ENCODE assay signal across 10 cellular contexts in the genomic region with DNA sequence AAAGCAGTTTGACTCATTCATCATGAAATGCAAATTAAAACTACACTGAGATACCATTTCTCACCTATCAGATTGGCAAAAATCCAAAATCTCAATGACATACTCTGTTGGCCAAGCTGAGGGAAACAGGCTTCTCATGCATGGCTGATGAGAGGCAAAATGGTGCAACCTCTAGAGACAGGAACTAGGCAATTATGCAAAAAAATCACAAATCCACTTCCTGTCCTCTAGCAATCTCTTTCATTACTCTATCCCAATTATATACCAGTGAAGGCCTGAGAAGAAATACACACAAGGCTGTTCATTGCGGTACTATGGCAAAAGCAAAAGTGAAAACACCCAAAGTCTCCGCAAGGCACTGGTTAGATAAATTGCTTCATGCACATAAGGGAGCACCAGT. TPM values are rescaled to one million over a fixed set of nuclear protein-coding genes. Genes with fewer than 3 reads are reported as not detected.
DNase-seq lines count a peak whose midpoint lies in the region; ATAC-seq, FAIRE-seq and TF ChIP-seq lines count a peak whose summit lies in the region.
"Had no signal": no experiment of that assay in that cellular context is flagged by ENCODE, and none has a peak within 500 bp of the region (broad histone marks: within the 10 kb centered on the region; RNA-seq: fewer than 3 reads in every experiment).

No MANE protein-coding gene starts in this region.

- H3K27me3 ChIP-seq in BLaER1 treated with 17β-estradiol and CSF1 and Interleukin-3, amounts not matched to agents 10 nM and 100 nM: no peaks in the 10 kb centered on the region
- H3K27me3 ChIP-seq in uterus: no peaks in the 10 kb centered on the region

- H3K27ac ChIP-seq in BLaER1 treated with 17β-estradiol and CSF1 and Interleukin-3, amounts not matched to agents 10 nM and 100 nM: peak overlapping the region in 6 of 11 experiments; percentile 34 to 69 (median 58); a peak in 9 of 22 replicates
- no peak overlapping the region for H3K27ac ChIP-seq in uterus

- peaks cover 0 to 18% (median 3%) of the 10 kb centered on the region in 11 experiments; a peak in 10 of 22 replicates for H3K36me3 ChIP-seq in BLaER1 treated with 17β-estradiol and CSF1 and Interleukin-3, amounts not matched to agents 10 nM and 100 nM
- no peaks in the 10 kb centered on the region for H3K36me3 ChIP-seq in uterus

- intact Hi-C loops in uterus (cut with DNase I; ENCODE audit: low total_unique reads): no loop called here

- ATAC-seq in HG03025 (IDR thresholded peaks at IDR 0.05; ENCODE audit: low FRiP score, unreplicated experiment): peak; percentile 80
- ATAC-seq: PC-3 had no signal

- no peaks in the 10 kb centered on the region for H4K20me1 ChIP-seq in BLaER1 treated with 17β-estradiol and CSF1 and Interleukin-3, amounts not matched to agents 10 nM and 100 nM

- peaks cover 16 to 61% (median 46%) of the 10 kb centered on the region in 10 experiments for H3K4me1 ChIP-seq in BLaER1 treated with 17β-estradiol and CSF1 and Interleukin-3, amounts not matched to agents 10 nM and 100 nM
- no peaks in the 10 kb centered on the region for H3K4me1 ChIP-seq in uterus

- DNase-seq in GM19239 (ENCODE audit: insufficient read length, low spot score) (no peak), NCI-H2107 treated with DMSO at 0.1 percent for 48 hours (lab: John Stamatoyannopoulos, UW; ENCODE audit: unreplicated experiment) (peak; percentile 41), islet precursor cell (no peak), nucleus accumbens (lab: John Stamatoyannopoulos, UW) (no peak), uterus (no peak)
- DNase-seq in stimulated activated CD4-positive, alpha-beta T cell treated with anti-CD3 and anti-CD28 coated beads, Interleukin-2, amount 100 ng/mL, for 48 hours: no peak
- DNase-seq: PC-3; stimulated activated CD4-positive, alpha-beta T cell treated with anti-CD3 and anti-CD28 coated beads, Interleukin-4, amount 100 ng/mL, for 24 hours had no signal

- FAIRE-seq in GM19239 (lab: Jason Lieb, UNC): peak; percentile 59

- H3K9me3 ChIP-seq in BLaER1 treated with 17β-estradiol and CSF1 and Interleukin-3, amounts not matched to agents 10 nM and 100 nM (replicated peaks in 1 of 11): no peaks in the 10 kb centered on the region
- no peaks in the 10 kb centered on the region for H3K9me3 ChIP-seq in uterus

- no peak for TF ChIP-seq CTCF in uterus (IDR thresholded peaks at IDR 0.05)

- H3K4me2 ChIP-seq in BLaER1 treated with 17β-estradiol and CSF1 and Interleukin-3, amounts not matched to agents 10 nM and 100 nM: peak overlapping the region in 10 of 11 experiments; percentile 1 to 64 (median 56); a peak in 18 of 22 replicates

- peak overlapping the region in 2 of 11 experiments; percentile 10 to 13; a peak in 1 of 22 replicates for H3K9ac ChIP-seq in BLaER1 treated with 17β-estradiol and CSF1 and Interleukin-3, amounts not matched to agents 10 nM and 100 nM

- no peak overlapping the region for H3K4me3 ChIP-seq in BLaER1 treated with 17β-estradiol and CSF1 and Interleukin-3, amounts not matched to agents 10 nM and 100 nM
- H3K4me3 ChIP-seq in uterus: no peak overlapping the region

- TF ChIP-seq POLR2A in uterus (IDR thresholded peaks at IDR 0.05): no peak

RNA-seq across cellular contexts. Expression of gene PTPRN2, which starts 25.9 kb away (rescaled TPM):
- 1 to 10 TPM; 1.2 to 5.2 (median 2.3) TPM for total RNA-seq in uterus

Comparison
In these comparisons a context has a peak if more than half of its experiments do, and no peak if none do; other contexts are left out.
1. H3K27ac ChIP-seq: peak in BLaER1 treated with 17β-estradiol and CSF1 and Interleukin-3, amounts not matched to agents 10 nM and 100 nM (6 of 11); none in uterus (0 of 2).